ENCODE assay signal across 8 cellular contexts in the genomic region with DNA sequence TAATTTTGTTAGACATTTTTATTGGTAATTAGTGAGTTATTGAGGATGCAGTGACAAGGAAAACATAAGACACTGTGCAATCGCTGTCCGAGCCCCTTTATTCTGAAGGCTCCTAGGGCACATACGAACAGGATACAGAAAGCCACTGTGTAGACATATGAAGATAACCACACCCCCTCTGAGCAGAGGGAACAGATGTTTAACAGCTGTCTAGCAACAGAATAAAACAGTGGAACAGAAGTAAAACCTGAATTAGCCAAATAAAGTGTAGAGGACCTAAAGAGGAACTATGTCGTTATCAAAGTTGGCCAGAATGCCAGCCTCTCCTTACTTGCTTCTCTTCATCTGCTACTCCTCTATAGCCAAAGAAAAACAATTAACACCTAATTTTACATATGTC. TPM values are rescaled to one million over a fixed set of nuclear protein-coding genes. Genes with fewer than 3 reads are reported as not detected.
DNase-seq lines count a peak whose midpoint lies in the region; ATAC-seq and TF ChIP-seq lines count a peak whose summit lies in the region.

No MANE protein-coding gene starts in this region.

- no peaks in the 10 kb centered on the region for H3K9me2 ChIP-seq in PC-9 (ENCODE audit: insufficient read depth)

- H3K36me3 ChIP-seq in upper lobe of right lung (no peaks in the 10 kb centered on the region), PC-9 (ENCODE audit: low read depth) (no peaks in the 10 kb centered on the region)

- H3K27me3 ChIP-seq in upper lobe of right lung (no peaks in the 10 kb centered on the region), PC-9 (ENCODE audit: insufficient read depth, low read depth) (no peaks in the 10 kb centered on the region)

- no peak overlapping the region for H2AFZ ChIP-seq in PC-9

- H3K4me3 ChIP-seq in upper lobe of right lung (no peak overlapping the region), PC-9 (no peak overlapping the region)

- intact Hi-C loops in left cardiac atrium (cut with DNase I), result loop anchor here in 1 of 2 donors (5.0 kb wide), 1 partner anchor 38 kb away; no protein-coding TSS in a partner anchor
- intact Hi-C loops in upper lobe of right lung (cut with DNase I), result no loop called here
- intact Hi-C loops in PC-9 (cut with micrococcal nuclease; ENCODE audit: unreplicated experiment), result no loop called here

- no TSS peak for BruUV-seq in PC-9 (replicated peaks; lab: Mats Ljungman, UMichigan)

- no peaks in the 10 kb centered on the region for H3K9me3 ChIP-seq in upper lobe of right lung
- H3K9me3 ChIP-seq in PC-9 (ENCODE audit: insufficient read depth, low read depth), result no peaks in the 10 kb centered on the region

- H3K4me2 ChIP-seq in PC-9, result no peak overlapping the region

- ATAC-seq in left cardiac atrium (peak; percentile 48 to 77), upper lobe of right lung (peak; percentile 51)

- no peak for TF ChIP-seq CTCF in upper lobe of right lung (IDR thresholded peaks at IDR 0.05)
- no peak for TF ChIP-seq CTCF in PC-9 (conservative IDR thresholded peaks at IDR 0.05)

- DNase-seq in GF-D8 (lab: John Stamatoyannopoulos, UW) (peak; percentile 81), H4 (ENCODE audit: low spot score) (peak; percentile 48), RPMI8226 (peak; percentile 72), left cardiac atrium (no peak), upper lobe of right lung (no peak), NCI-H748 (lab: John Stamatoyannopoulos, UW; ENCODE audit: unreplicated experiment) (no peak), kidney glomerular epithelial cell (lab: John Stamatoyannopoulos, UW) (no peak), PC-9 (no peak)

- CTCF ChIA-PET in PC-9 (lab: Charles Lee), result interaction anchor here (0.6 kb wide), 1 partner anchor 39 kb away, joined by 3 read pairs; no protein-coding TSS in a partner anchor

- H3K4me1 ChIP-seq in upper lobe of right lung (peaks cover 57% of the 10 kb centered on the region), PC-9 (replicated peaks; ENCODE audit: insufficient read depth) (peaks cover 10% of the 10 kb centered on the region; the same call in 1 of the 2 replicates)

- peaks cover 10% of the 10 kb centered on the region for H4K20me1 ChIP-seq in PC-9 (ENCODE audit: insufficient read depth)

- H3F3A ChIP-seq in PC-9 (ENCODE audit: insufficient read depth, low read depth), result peaks cover 12% of the 10 kb centered on the region; the same call in 1 of the 2 replicates

- H3K27ac ChIP-seq in upper lobe of right lung (peak overlapping the region; percentile 45), PC-9 (no peak overlapping the region)

- POLR2A ChIA-PET in PC-9 (lab: Charles Lee; ENCODE audit: unreplicated experiment), result no interaction called here

- 0 out of 2 replicates have a peak, but pooled peaks cover 26% of the 10 kb centered on the region for H3K79me2 ChIP-seq in PC-9 (ENCODE audit: low read depth)

RNA-seq across cellular contexts. Expression of gene CYTH3, which starts 43.6 kb away (rescaled TPM):
- total RNA-seq in H4 (2014; rRNA removed; shearing (Covaris generic)), result 7.4 and 9.8 TPM in 2 replicates
- total RNA-seq in left cardiac atrium (10 to 100 TPM; 26.4 to 30.2 TPM), upper lobe of right lung (27.5 TPM), PC-9 (2021) (78.8 and 84.4 TPM in 2 replicates)

Comparison
In these comparisons a context has a peak if more than half of its experiments do, and no peak if none do; other contexts are left out.
1. DNase-seq: peak in GF-D8 (single experiment), H4 (single experiment) and RPMI8226 (single experiment); none in left cardiac atrium (single experiment), upper lobe of right lung (single experiment), NCI-H748 (single experiment), kidney glomerular epithelial cell (single experiment) and PC-9 (0 of 2).